14 cellular contexts compared by ENCODE assay signal in the genomic region with DNA sequence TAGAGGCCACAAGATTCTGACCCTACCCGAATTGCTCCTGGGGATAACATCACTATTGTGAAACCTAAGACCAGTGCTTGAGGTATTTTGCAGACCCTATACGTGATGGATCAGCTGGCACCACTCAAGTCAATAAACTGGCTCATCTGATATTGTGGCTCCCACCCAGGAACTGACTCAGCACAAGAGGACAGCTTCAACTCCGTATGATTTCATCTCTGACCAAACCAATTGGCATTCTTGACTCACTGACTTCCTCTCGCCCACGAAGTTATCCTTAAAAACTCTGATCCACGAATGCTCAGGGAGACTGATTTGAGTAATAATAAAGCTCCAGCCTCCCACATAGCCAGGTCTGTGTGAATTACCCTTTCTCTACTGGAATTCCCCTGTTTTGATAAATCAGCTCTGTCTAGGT.
DNase-seq lines count a peak whose midpoint lies in the region; ATAC-seq, FAIRE-seq and TF ChIP-seq lines count a peak whose summit lies in the region.
"Had no signal": no experiment of that assay in that cellular context is flagged by ENCODE, and none has a peak within 500 bp of the region (broad histone marks: within the 10 kb centered on the region; RNA-seq: fewer than 3 reads in every experiment).

No MANE protein-coding gene starts in this region.

- CTCF ChIA-PET in A549 (lab: Yijun Ruan, JAX), result interaction anchor here (0.7 to 1.8 kb wide), 2 partner anchors 10 to 122 kb away, joined by 4 to 5 read pairs; no protein-coding TSS in a partner anchor

- WGBS in A549 (ENCODE audit: missing lambda C conversion rate), result 5% methylated on average over 6 of the region's 6 CpGs

- POLR2A ChIA-PET in A549 (lab: Yijun Ruan, JAX), result interaction anchor here (1.3 kb wide), 1 partner anchor 85 kb away, joined by 4 read pairs; no protein-coding TSS in a partner anchor

- no peak for FAIRE-seq in A549 (lab: Jason Lieb, UNC)
- FAIRE-seq in GM12891 (lab: Jason Lieb, UNC), result no peak

- H3K9me3 ChIP-seq in A549, result no peaks in the 10 kb centered on the region

- DNase-seq in A549 (ENCODE audit: low read depth in 1 of 2, low spot score in 1 of 2) (peak in 1 of 2 experiments; percentile 57), GM12865 (ENCODE audit: low read depth) (peak; percentile 9), SW 1271 (lab: John Stamatoyannopoulos, UW) (peak; percentile 49 to 75), fibroblast of the conjunctiva (ENCODE audit: low read depth) (peak; percentile 86), GM12891 (ENCODE audit: insufficient read length, low spot score) (no peak), epidermal melanocyte (ENCODE audit: insufficient read length, low spot score) (no peak)
- DNase-seq: activated CD4-positive, alpha-beta T cell treated with anti-CD3 and anti-CD28 coated beads for 1 hour; activated gamma-delta T cell; naive thymus-derived CD4-positive, alpha-beta T cell; NCI-H2029 treated with DMSO at 0.1 percent for 48 hours had no signal

- ATAC-seq in A549 (peak in 1 of 2 experiments; percentile 69; a peak in 4 of 6 replicates), HG03521 (IDR thresholded peaks at IDR 0.05; ENCODE audit: unreplicated experiment) (no peak), GM18858 (IDR thresholded peaks at IDR 0.05; ENCODE audit: unreplicated experiment) (no peak)
- ATAC-seq: naive thymus-derived CD4-positive, alpha-beta T cell; Right ventricle myocardium inferior had no signal

- no peak overlapping the region for H3K4me2 ChIP-seq in A549

- TF ChIP-seq EP300 in A549 (IDR thresholded peaks at IDR 0.05), result no peak

- no peak for TF ChIP-seq POLR2A in A549 (IDR thresholded peaks at IDR 0.05; ENCODE audit: low read length)
- TF ChIP-seq POLR2A in GM12891 (IDR thresholded peaks at IDR 0.05; ENCODE audit: low read depth, low read length), result no peak

- no peak for TF ChIP-seq RAD21 in A549 (conservative IDR thresholded peaks at IDR 0.05 in 1 of 2, IDR thresholded peaks at IDR 0.05 in 1 of 2)

- H3K4me1 ChIP-seq in A549, result no peaks in the 10 kb centered on the region

- H3K4me3 ChIP-seq in A549, result no peak overlapping the region
- H3K4me3 ChIP-seq in GM12865 (ENCODE audit: low read depth, low read length), result no peak overlapping the region
- H3K4me3 ChIP-seq: skin epidermis had no signal

- no peak for TF ChIP-seq CTCF in A549 (IDR thresholded peaks at IDR 0.05)
- TF ChIP-seq CTCF in GM12865 (IDR thresholded peaks at IDR 0.05; ENCODE audit: insufficient read depth, low read depth, low read length, missing control alignments), result no peak

- no peak overlapping the region for H3K27ac ChIP-seq in A549

TF ChIP-seq in A549, 52 proteins besides CTCF, POLR2A, EP300 and RAD21:
- TF ChIP-seq MAFK (IDR thresholded peaks at IDR 0.05; ENCODE audit: partially characterized antibody) (peak; percentile 52), FOSL2 (IDR thresholded peaks at IDR 0.05) (no peak), FOSL2 (CRISPR knock-in tag; IDR thresholded peaks at IDR 0.05) (0 out of 2 replicates have a peak, but pooled peaks have one; percentile 35), ZSCAN20 (CRISPR knock-in tag; IDR thresholded peaks at IDR 0.05) (no peak)

TF ChIP-seq in GM12891, 5 proteins besides CTCF, POLR2A, EP300 and RAD21:
- no peak for TF ChIP-seq SPI1 (IDR thresholded peaks at IDR 0.05; ENCODE audit: low read depth, low read length)
- TF ChIP-seq TAF1 (IDR thresholded peaks at IDR 0.05; ENCODE audit: low read depth, low read length), result no peak
- TF ChIP-seq PAX5 (IDR thresholded peaks at IDR 0.05; ENCODE audit: insufficient read depth, low read length, severe bottlenecking), result no peak
- TF ChIP-seq POLR2AphosphoS5 (IDR thresholded peaks at IDR 0.05; ENCODE audit: low read depth, low read length), result no peak
- no peak for TF ChIP-seq POU2F2 (IDR thresholded peaks at IDR 0.05; ENCODE audit: low read depth, low read length)
TF ChIP-seq in GM12891: peak in this region for 0.

Comparison
In these comparisons a context has a peak if more than half of its experiments do, and no peak if none do; other contexts are left out.
1. DNase-seq: peak in GM12865 (single experiment), SW 1271 (2 of 2) and fibroblast of the conjunctiva (single experiment); none in GM12891 (single experiment) and epidermal melanocyte (single experiment).